ENCODE assay signal across 19 cellular contexts in genomic region chr10:31063839-31064238, GRCh38. TPM values are rescaled to one million over a fixed set of nuclear protein-coding genes. Genes with fewer than 3 reads are reported as not detected.
DNase-seq lines count a peak whose midpoint lies in the region; ATAC-seq and TF ChIP-seq lines count a peak whose summit lies in the region.
"Had no signal": no experiment of that assay in that cellular context is flagged by ENCODE, and none has a peak within 500 bp of the region (broad histone marks: within the 10 kb centered on the region; RNA-seq: fewer than 3 reads in every experiment).

No MANE protein-coding gene starts in this region.

- no peak overlapping the region for H3K27ac Mint-ChIP-seq in endodermal cell
- H3K27ac Mint-ChIP-seq: stimulated activated memory B cell treated with anti-CD40 and anti-IgM and Interleukin-4, amounts not matched to agents 10 μg/mL and 1 μg/mL and 100 μg/mL, for 72 hours; T-helper 2 cell treated with Interferon-gamma antibody and Interleukin-4, amounts not matched to agents 5 μg/mL and 100 μg/mL, for 36 hours had no signal

- H2AK5ac ChIP-seq in neuronal stem cell (ENCODE audit: low read depth, low read length) = no peak overlapping the region

- ATAC-seq in GM19467 (IDR thresholded peaks at IDR 0.05; ENCODE audit: unreplicated experiment) (no peak), GM18519 (IDR thresholded peaks at IDR 0.05; ENCODE audit: low FRiP score, unreplicated experiment) (no peak)
- ATAC-seq: activated CD4-positive, CD25-positive, alpha-beta regulatory T cell treated with anti-CD3 and anti-CD28 coated beads, Interleukin-2, amount 50 U/mL, for 24 hours; esophagus mucosa; mucosa of descending colon; stimulated activated memory B cell treated with anti-CD40 and anti-IgM and Interleukin-4, amounts not matched to agents 10 μg/mL and 1 μg/mL and 100 μg/mL, for 72 hours had no signal

- H3K4me1 ChIP-seq in adipocyte (ENCODE audit: control insufficient read depth, insufficient read depth, low read length) (peaks cover 34% of the 10 kb centered on the region), neuronal stem cell (ENCODE audit: control insufficient read depth in 2 of 2, insufficient read depth in 1 of 2, low read depth in 1 of 2, low read length in 2 of 2) (peaks cover 0 to 2% of the 10 kb centered on the region in 2 donors), tibial nerve (peaks cover 0 to 22% (median 3%) of the 10 kb centered on the region in 4 donors), endodermal cell (ENCODE audit: control insufficient read depth, insufficient read depth, low read length) (no peaks in the 10 kb centered on the region)
- H3K4me1 ChIP-seq: Caco-2, HAP-1 had no signal

- H3K79me1 ChIP-seq in neuronal stem cell (ENCODE audit: low read depth, low read length) = no peaks in the 10 kb centered on the region

- H2BK15ac ChIP-seq in neuronal stem cell (ENCODE audit: low read length) = no peak overlapping the region

- H3K23ac ChIP-seq in neuronal stem cell (ENCODE audit: low read depth, low read length, poor library complexity) = no peak overlapping the region

- H3K27ac ChIP-seq in neuronal stem cell (replicated peaks; ENCODE audit: low read length) (no peak overlapping the region), tibial nerve (peak overlapping the region in 3 of 4 donors; percentile 35 to 74 (median 71)), endodermal cell (ENCODE audit: low read depth, low read length) (no peak overlapping the region)

- H3K9me3 Mint-ChIP-seq in endodermal cell = no peaks in the 10 kb centered on the region
- H3K9me3 Mint-ChIP-seq: T-helper 2 cell treated with Interferon-gamma antibody and Interleukin-4, amounts not matched to agents 5 μg/mL and 100 μg/mL, for 36 hours had no signal

- TF ChIP-seq CTCF in fibroblast of mammary gland (conservative IDR thresholded peaks at IDR 0.05; ENCODE audit: control insufficient read depth, insufficient read depth, low read depth, low read length) = no peak
- no peak for TF ChIP-seq CTCF in tibial nerve (IDR thresholded peaks at IDR 0.05)
- no peak for TF ChIP-seq CTCF in endodermal cell (conservative IDR thresholded peaks at IDR 0.05)

- no peak overlapping the region for H4K91ac ChIP-seq in neuronal stem cell (ENCODE audit: low read depth, low read length, poor library complexity)

- peak overlapping the region; percentile 12 for H3K4me3 ChIP-seq in adipocyte (ENCODE audit: low read length)
- no peak overlapping the region for H3K4me3 ChIP-seq in fibroblast of mammary gland (ENCODE audit: control insufficient read depth, low read depth, low read length)
- no peak overlapping the region for H3K4me3 ChIP-seq in neuronal stem cell (ENCODE audit: low read length in 2 of 2)
- H3K4me3 ChIP-seq in tibial nerve = no peak overlapping the region
- H3K4me3 ChIP-seq in endodermal cell (ENCODE audit: low read length) = no peak overlapping the region
- H3K4me3 ChIP-seq: dorsolateral prefrontal cortex, HAP-1, mucosa of descending colon, ovary had no signal

- no peak overlapping the region for H2BK120ac ChIP-seq in neuronal stem cell (ENCODE audit: low read depth, low read length)

- no CpG with 5 or more reads among the region's 6 CpGs for WGBS in neuronal stem cell (ENCODE audit: extremely low coverage in 2 of 2, insufficient read length in 2 of 2, insufficient replicate concordance in 1 of 2), 2 donors
- 67 to 70% methylated on average over 6 of the region's 6 CpGs for WGBS in tibial nerve, 2 donors
- 87 to 90% methylated on average over 2 to 6 of the region's 6 CpGs for WGBS in endodermal cell (ENCODE audit: insufficient coverage in 1 of 2, insufficient read length in 1 of 2), 2 experiments

- TF ChIP-seq EP300 in tibial nerve (IDR thresholded peaks at IDR 0.05) = no peak

- H3K36me3 ChIP-seq in adipocyte (ENCODE audit: control insufficient read depth, insufficient read depth, low read length, severe bottlenecking) (no peaks in the 10 kb centered on the region), neuronal stem cell (replicated peaks in 1 of 2; ENCODE audit: control insufficient read depth in 2 of 2, insufficient read depth in 2 of 2, low read length in 2 of 2) (no peaks in the 10 kb centered on the region), tibial nerve (no peaks in the 10 kb centered on the region), endodermal cell (ENCODE audit: control insufficient read depth, insufficient read depth, low read length) (no peaks in the 10 kb centered on the region)
- H3K36me3 ChIP-seq: HAP-1, ovary had no signal

- no peaks in the 10 kb centered on the region for H3K4me1 Mint-ChIP-seq in endodermal cell
- H3K4me1 Mint-ChIP-seq: stimulated activated memory B cell treated with anti-CD40 and anti-IgM and Interleukin-4, amounts not matched to agents 10 μg/mL and 1 μg/mL and 100 μg/mL, for 72 hours had no signal

- peak overlapping the region; percentile 19 for H3K18ac ChIP-seq in neuronal stem cell (ENCODE audit: low read length)

- H3K9me3 ChIP-seq in adipocyte (ENCODE audit: control insufficient read depth, low read length) = no peaks in the 10 kb centered on the region
- H3K9me3 ChIP-seq in neuronal stem cell (replicated peaks in 1 of 2; ENCODE audit: control insufficient read depth in 2 of 2, insufficient read depth in 1 of 2, low read depth in 1 of 2, low read length in 2 of 2) = peaks cover 0 to 1% of the 10 kb centered on the region in 2 donors
- H3K9me3 ChIP-seq in tibial nerve = no peaks in the 10 kb centered on the region
- no peaks in the 10 kb centered on the region for H3K9me3 ChIP-seq in endodermal cell (ENCODE audit: control insufficient read depth, low read length)
- H3K9me3 ChIP-seq: Caco-2, HAP-1, mucosa of descending colon, ovary had no signal

- no peak overlapping the region for H3K4me3 Mint-ChIP-seq in endodermal cell
- H3K4me3 Mint-ChIP-seq: stimulated activated memory B cell treated with anti-CD40 and anti-IgM and Interleukin-4, amounts not matched to agents 10 μg/mL and 1 μg/mL and 100 μg/mL, for 72 hours; T-helper 2 cell treated with Interferon-gamma antibody and Interleukin-4, amounts not matched to agents 5 μg/mL and 100 μg/mL, for 36 hours had no signal

- H3K14ac ChIP-seq in neuronal stem cell (ENCODE audit: low read length) = peak overlapping the region; percentile 31

- H3K27me3 ChIP-seq in adipocyte (replicated peaks; ENCODE audit: control insufficient read depth, insufficient read depth, low read length) = no peaks in the 10 kb centered on the region
- no peaks in the 10 kb centered on the region for H3K27me3 ChIP-seq in neuronal stem cell (ENCODE audit: control insufficient read depth in 3 of 3, insufficient read depth in 3 of 3, low read depth in 1 of 3, low read length in 3 of 3)
- H3K27me3 ChIP-seq in tibial nerve = no peaks in the 10 kb centered on the region
- H3K27me3 ChIP-seq in endodermal cell (ENCODE audit: control insufficient read depth, insufficient read depth, low read length, poor library complexity, severe bottlenecking) = peaks cover 5% of the 10 kb centered on the region
- H3K27me3 ChIP-seq: dorsolateral prefrontal cortex, ovary had no signal

- DNase-seq in adipocyte (ENCODE audit: low read depth) (no peak), fibroblast of mammary gland (ENCODE audit: low read depth) (peak; percentile 53), neuronal stem cell (ENCODE audit: low spot score) (no peak), tibial nerve (ENCODE audit: low spot score in 2 of 2) (no peak), endodermal cell (no peak)
- DNase-seq: activated gamma-delta T cell, Caco-2, mucosa of descending colon, NCI-H1694, SHP77 treated with DMSO at 0.1 percent for 48 hours had no signal

- H4K8ac ChIP-seq in neuronal stem cell (ENCODE audit: low read depth, low read length) = peak overlapping the region; percentile 48

- H3K27me3 Mint-ChIP-seq in endodermal cell (ENCODE audit: insufficient read depth) = peaks cover 9% of the 10 kb centered on the region

- no peak for TF ChIP-seq POLR2A in tibial nerve (IDR thresholded peaks at IDR 0.05)

- H3K4me2 ChIP-seq in neuronal stem cell (ENCODE audit: insufficient read depth, low read length, poor library complexity, severe bottlenecking) = no peak overlapping the region

- H2AFZ ChIP-seq in neuronal stem cell (ENCODE audit: low read length) = peak overlapping the region; percentile 45

- no peak overlapping the region for H3K4ac ChIP-seq in neuronal stem cell (ENCODE audit: low read length)

- H3K36me3 Mint-ChIP-seq in endodermal cell (ENCODE audit: low read depth) = no peaks in the 10 kb centered on the region
- H3K36me3 Mint-ChIP-seq: stimulated activated memory B cell treated with anti-CD40 and anti-IgM and Interleukin-4, amounts not matched to agents 10 μg/mL and 1 μg/mL and 100 μg/mL, for 72 hours had no signal

- no peak overlapping the region for H2BK5ac ChIP-seq in neuronal stem cell (ENCODE audit: low read length)

- no peak overlapping the region for H2BK12ac ChIP-seq in neuronal stem cell (ENCODE audit: low read length)

- H3K9ac ChIP-seq in adipocyte (ENCODE audit: low read length) (peak overlapping the region; percentile 74), neuronal stem cell (ENCODE audit: low read depth, low read length, poor library complexity) (no peak overlapping the region), endodermal cell (ENCODE audit: extremely low read depth, low read length, poor library complexity, severe bottlenecking) (no peak overlapping the region)

RNA-seq across cellular contexts. Expression of gene ZNF438, which starts 32.2 kb away (rescaled TPM):
- 5.4 TPM for polyA plus RNA-seq in neuronal stem cell (2013, experiment 1 of 2)
- polyA plus RNA-seq in neuronal stem cell (2013, experiment 2 of 2) = 5.6 TPM
- total RNA-seq in tibial nerve (10 to 100 TPM; 10.8 to 26.5 (median 19.7) TPM), endodermal cell (1 to 10 TPM; 2.6 to 3.0 TPM)
- 6.0 TPM for polyA plus RNA-seq in endodermal cell (2013, experiment 1 of 2)
- 5.8 TPM for polyA plus RNA-seq in endodermal cell (2013, experiment 2 of 2)

Comparison
In these comparisons a context has a peak if more than half of its experiments do, and no peak if none do; other contexts are left out.
1. H3K27ac ChIP-seq: peak in tibial nerve (3 of 4); none in neuronal stem cell (single experiment) and endodermal cell (single experiment).